In the genomic region with DNA sequence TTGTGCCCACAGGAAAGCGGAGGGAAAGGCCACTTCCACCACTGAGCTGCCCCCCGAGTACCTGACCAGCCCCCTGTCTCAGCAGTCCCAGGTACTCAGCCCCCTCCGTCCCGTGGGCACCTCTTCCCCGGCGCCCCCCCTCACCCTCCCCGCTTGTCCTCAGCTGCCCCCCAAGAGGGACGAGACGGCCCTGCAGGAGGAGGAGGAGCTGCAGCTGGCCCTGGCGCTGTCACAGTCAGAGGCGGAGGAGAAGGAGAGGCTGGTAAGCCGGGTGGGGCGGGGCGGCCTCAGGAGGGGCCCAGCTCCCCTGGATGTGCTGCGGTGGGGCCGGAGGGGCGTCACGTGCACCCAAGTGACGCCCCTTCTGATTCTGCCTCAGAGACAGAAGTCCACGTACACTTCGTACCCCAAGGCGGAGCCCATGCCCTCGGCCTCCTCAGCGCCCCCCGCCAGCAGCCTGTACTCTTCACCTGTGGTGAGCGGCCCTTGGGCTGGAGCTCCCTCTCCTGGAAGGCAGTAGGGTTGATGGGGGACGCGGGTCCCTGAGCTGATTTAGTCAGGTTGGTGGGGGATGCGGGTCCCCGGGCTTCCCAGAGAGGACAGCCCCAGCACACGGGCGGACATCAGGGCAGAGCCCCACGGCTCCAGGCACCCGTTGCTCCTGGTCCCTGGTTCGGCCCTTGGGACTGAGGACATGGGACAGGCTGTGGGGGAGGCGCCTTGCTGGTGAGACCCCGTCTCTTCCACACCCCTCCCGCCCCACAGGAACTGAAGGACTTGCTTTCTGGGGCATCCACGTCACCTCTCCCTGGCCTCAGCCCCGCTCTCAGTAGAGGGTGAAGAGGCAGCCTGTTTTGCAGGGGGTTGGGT, we compare ENCODE assay signal across 21 cellular contexts. TPM values are rescaled to one million over a fixed set of nuclear protein-coding genes. Genes with fewer than 3 reads are reported as not detected.
DNase-seq lines count a peak whose midpoint lies in the region; ATAC-seq, FAIRE-seq and TF ChIP-seq lines count a peak whose summit lies in the region.
"Had no signal": no experiment of that assay in that cellular context is flagged by ENCODE, and none has a peak within 500 bp of the region (broad histone marks: within the 10 kb centered on the region; RNA-seq: fewer than 3 reads in every experiment).

No MANE protein-coding gene starts in this region.

- no peak overlapping the region for H3K9ac ChIP-seq in HepG2 (ENCODE audit: insufficient read depth, low read depth, low read length)

- BruUV-seq in HepG2 (replicated peaks; lab: Mats Ljungman, UMichigan): no TSS peak

- H3K79me2 ChIP-seq in HepG2 (ENCODE audit: insufficient read depth, low read length) (peaks cover 5% of the 10 kb centered on the region), osteoblast (ENCODE audit: insufficient read depth, low read length) (peaks cover 89% of the 10 kb centered on the region)

- in situ Hi-C loops in HepG2 (cut with HindIII; ENCODE audit: extremely low pct_ligation_motif_present, low pct_unique_long_range_greater_than_20kb): no loop called here

- ATAC-seq in HepG2 (peak; percentile 31), right lobe of liver (no peak), HG03460 (IDR thresholded peaks at IDR 0.05; ENCODE audit: unreplicated experiment) (no peak)
- ATAC-seq: activated CD8-positive, alpha-beta memory T cell treated with anti-CD3 and anti-CD28 coated beads, Interleukin-2, amount 10 ng/mL, durations not matched to agents 7 days and 5 days; stimulated activated memory B cell treated with anti-CD40 and anti-IgM and Interleukin-4, amounts not matched to agents 10 μg/mL and 1 μg/mL and 100 μg/mL, for 72 hours had no signal

- TF ChIP-seq POLR2A in HepG2 (IDR thresholded peaks at IDR 0.05; ENCODE audit: insufficient read depth in 1 of 2, low read depth in 2 of 2, low read length in 2 of 2) (no peak), right lobe of liver (IDR thresholded peaks at IDR 0.05) (no peak), GM12891 (IDR thresholded peaks at IDR 0.05; ENCODE audit: low read depth, low read length) (no peak)

- H3K36me3 ChIP-seq in HepG2 (replicated peaks in 1 of 2; ENCODE audit: control insufficient read depth in 1 of 2, insufficient read depth in 2 of 2, low read length in 2 of 2) (peaks cover 70 to 92% of the 10 kb centered on the region in 2 experiments), right lobe of liver (peaks cover 0 to 79% (median 14%) of the 10 kb centered on the region in 4 donors), osteoblast (ENCODE audit: insufficient read depth, low read length) (peaks cover 87% of the 10 kb centered on the region)

- TF ChIP-seq CTCF in HepG2 (CRISPR knock-in tag; IDR thresholded peaks at IDR 0.05) (peak; percentile 48), right lobe of liver (IDR thresholded peaks at IDR 0.05) (no peak), VCaP (conservative IDR thresholded peaks at IDR 0.05) (0 out of 2 replicates have a peak, but pooled peaks have one; percentile 18), osteoblast (IDR thresholded peaks at IDR 0.05; ENCODE audit: extremely low read depth, low read depth, low read length) (no peak)

- FAIRE-seq in HepG2 (lab: Jason Lieb, UNC) (no peak), frontal cortex (lab: Jason Lieb, UNC) (no peak), GM12891 (lab: Jason Lieb, UNC) (no peak)
- FAIRE-seq: astrocyte had no signal

- TF ChIP-seq EP300 in HepG2 (IDR thresholded peaks at IDR 0.05; ENCODE audit: low read depth in 2 of 2, low read length in 2 of 2) (no peak), HepG2 (CRISPR knock-in tag; IDR thresholded peaks at IDR 0.05; ENCODE audit: borderline replicate concordance) (no peak)

- POLR2A ChIA-PET in HepG2 (lab: Yijun Ruan, JAX): interaction anchor here (0.9 to 2.1 kb wide), 5 partner anchors 9 to 28 kb away, joined by 3 to 8 read pairs (median 5); partner anchors contain the start of genes ARL16, HGS and MRPL12

- peak; percentile 59; the same call in 1 of the 2 replicates for TF ChIP-seq RAD21 in HepG2 (CRISPR knock-in tag; IDR thresholded peaks at IDR 0.05)

- 96% methylated on average over 37 of the region's 40 CpGs for WGBS in HepG2 (ENCODE audit: low lambda C conversion rate)
- WGBS in right lobe of liver (ENCODE audit: insufficient coverage, low coverage, low lambda C conversion rate, missing lambda C conversion rate): no CpG with 5 or more reads among the region's 40 CpGs

- H3K4me2 ChIP-seq in HepG2 (ENCODE audit: low read depth, low read length) (no peak overlapping the region), osteoblast (ENCODE audit: insufficient read depth, low read length) (no peak overlapping the region)

- intact Hi-C loops in HepG2 (cut with micrococcal nuclease; ENCODE audit: unreplicated experiment): no loop called here
- intact Hi-C loops in right lobe of liver (cut with DNase I): no loop called here

- H2AFZ ChIP-seq in HepG2 (ENCODE audit: low read length) (no peak overlapping the region), osteoblast (ENCODE audit: low read length) (no peak overlapping the region)

- DNase-seq in HepG2 (ENCODE audit: low spot score) (no peak), right lobe of liver (no peak), HuH-7.5 (ENCODE audit: low spot score) (peak; percentile 65), osteoblast (ENCODE audit: insufficient read length, low spot score, missing footprints) (peak; percentile 82), frontal cortex (ENCODE audit: low spot score in 2 of 2) (no peak), GM12891 (ENCODE audit: insufficient read length, low spot score) (no peak)
- DNase-seq: activated CD8-positive, alpha-beta memory T cell treated with anti-CD3 and anti-CD28 coated beads, Interleukin-2, amount 10 ng/mL, durations not matched to agents 7 days and 5 days; DMS153; effector memory CD4-positive, alpha-beta T cell; esophagus squamous epithelium; KBM-7; NCI-H187; nephron progenitor cell; NK-92 treated with Interleukin-12 subunit alpha and Interleukin-12 subunit beta, amount 100 ng/mL, for 24 hours; stimulated activated CD4-positive, alpha-beta T cell treated with anti-CD3 and anti-CD28 coated beads, Interleukin-1b, Interleukin-23, amount 100 ng/mL, for 48 hours; T1000 had no signal

- no peaks in the 10 kb centered on the region; a peak in 1 of 5 replicates for H3K27me3 ChIP-seq in HepG2 (ENCODE audit: control insufficient read depth in 1 of 2, insufficient read depth in 2 of 2, low read length in 2 of 2)
- H3K27me3 ChIP-seq in right lobe of liver: no peaks in the 10 kb centered on the region
- H3K27me3 ChIP-seq in osteoblast (ENCODE audit: insufficient read depth, low read length): no peaks in the 10 kb centered on the region
- H3K27me3 ChIP-seq: esophagus squamous epithelium had no signal

- no peak overlapping the region for H3K27ac ChIP-seq in HepG2 (ENCODE audit: extremely low read length, insufficient read depth, low read length)
- H3K27ac ChIP-seq in right lobe of liver: no peak overlapping the region
- no peak overlapping the region for H3K27ac ChIP-seq in VCaP
- H3K27ac ChIP-seq in osteoblast (ENCODE audit: low read depth, low read length): no peak overlapping the region
- H3K27ac ChIP-seq: esophagus squamous epithelium, thoracic aorta had no signal

- H3K4me3 ChIP-seq in HepG2 (replicated peaks in 1 of 3; ENCODE audit: insufficient read depth in 1 of 3, low read depth in 2 of 3, low read length in 3 of 3) (no peak overlapping the region), right lobe of liver (no peak overlapping the region), osteoblast (ENCODE audit: insufficient read depth, low read length) (no peak overlapping the region)
- H3K4me3 ChIP-seq: esophagus squamous epithelium, thoracic aorta had no signal

- CTCF ChIA-PET in HepG2 (lab: Yijun Ruan, JAX; ENCODE audit: low intra/inter-chr PET ratio, low total read pairs): no interaction called here

- no peaks in the 10 kb centered on the region for H3K4me1 ChIP-seq in HepG2 (ENCODE audit: insufficient read depth, low read length)
- H3K4me1 ChIP-seq in right lobe of liver: no peaks in the 10 kb centered on the region
- no peaks in the 10 kb centered on the region for H3K4me1 ChIP-seq in osteoblast (ENCODE audit: insufficient read depth, low read length)

- H3K9me3 ChIP-seq in HepG2 (ENCODE audit: low read length): no peaks in the 10 kb centered on the region
- no peaks in the 10 kb centered on the region for H3K9me3 ChIP-seq in right lobe of liver
- H3K9me3 ChIP-seq in osteoblast (ENCODE audit: low read depth, low read length): no peaks in the 10 kb centered on the region
- H3K9me3 ChIP-seq: esophagus squamous epithelium, thoracic aorta had no signal

- no peaks in the 10 kb centered on the region; the same call in 1 of the 2 replicates for H4K20me1 ChIP-seq in HepG2 (ENCODE audit: insufficient read depth, low read length)
- peaks cover 53% of the 10 kb centered on the region for H4K20me1 ChIP-seq in osteoblast (ENCODE audit: insufficient read depth, low read length)

RNA-seq across cellular contexts. Expression of gene MRPL12, which starts 9.4 kb away (rescaled TPM):
- total RNA-seq in HepG2 (2016; rRNA removed; fragmentation: Illumina TruSeq; extraction: Trizol): 39.1 and 72.5 TPM in 2 replicates
- total RNA-seq in HepG2 (2016; cell fraction: cytosol; rRNA removed; fragmentation: Illumina TruSeq; extraction: Trizol; ENCODE audit: low read depth): 76.8 and 84.3 TPM in 2 replicates
- 47.2 and 70.7 TPM in 2 replicates for total RNA-seq in HepG2 (2016; cell fraction: insoluble cytoplasmic fraction; rRNA removed; fragmentation: Illumina TruSeq; extraction: Trizol)
- total RNA-seq in HepG2 (2016; cell fraction: membrane; rRNA removed; fragmentation: Illumina TruSeq; extraction: Trizol): 95.6 and 107 TPM in 2 replicates
- total RNA-seq in HepG2 (2016; cell fraction: nucleus; rRNA removed; fragmentation: Illumina TruSeq; extraction: Trizol): 26.8 and 29.8 TPM in 2 replicates
- 94.1 and 112 TPM in 2 replicates for polyA plus RNA-seq in HepG2 (2011; rRNA removed)
- polyA plus RNA-seq in HepG2 (2011; cell fraction: cytosol; rRNA removed): 137 and 215 TPM in 2 replicates
- 94.6 and 96.1 TPM in 2 replicates for polyA plus RNA-seq in HepG2 (2011; cell fraction: nucleus; rRNA removed)
- polyA plus RNA-seq in HepG2 (2012): 83.0 and 86.6 TPM in 2 replicates
- 367 and 487 TPM in 2 replicates for polyA plus RNA-seq in HepG2 (2016; cell fraction: cytosol; fragmentation: Illumina TruSeq; extraction: Trizol; ENCODE audit: low read depth)
- 281 and 289 TPM in 2 replicates for polyA plus RNA-seq in HepG2 (2016; cell fraction: insoluble cytoplasmic fraction; fragmentation: Illumina TruSeq; extraction: Trizol; ENCODE audit: low read depth)
- polyA plus RNA-seq in HepG2 (2016; cell fraction: membrane; fragmentation: Illumina TruSeq; extraction: Trizol; ENCODE audit: low read depth): 273 and 345 TPM in 2 replicates
- 148 and 167 TPM in 2 replicates for polyA plus RNA-seq in HepG2 (2016; cell fraction: nucleus; fragmentation: Illumina TruSeq; extraction: Trizol; ENCODE audit: insufficient read depth, low read depth)
- polyA minus RNA-seq in HepG2 (2011; rRNA and poly(A)+ RNA removed; ENCODE audit: low replicate concordance): 58.6 and 62.0 TPM in 2 replicates
- polyA minus RNA-seq in HepG2 (2011; cell fraction: cytosol; rRNA and poly(A)+ RNA removed): 34.6 and 36.8 TPM in 2 replicates
- polyA minus RNA-seq in HepG2 (2011; cell fraction: nucleus; rRNA and poly(A)+ RNA removed): 24.0 and 29.4 TPM in 2 replicates
- total RNA-seq in right lobe of liver: 100 to 1,000 TPM in 2 of 6 experiments, 10 to 100 TPM in 4; 43.8 to 119 (median 59.3) TPM
- total RNA-seq in osteoblast: 6.2 and 8.8 TPM in 2 replicates
- total RNA-seq in frontal cortex: 4.9 TPM
- polyA plus RNA-seq in GM12891 (2012; ENCODE audit: low read depth, missing spikeins): 103 TPM

RNA-seq across cellular contexts. Expression of gene HGS, which starts 9.9 kb away (rescaled TPM):
- total RNA-seq in HepG2 (2016; rRNA removed; fragmentation: Illumina TruSeq; extraction: Trizol) (54.1 and 73.3 TPM in 2 replicates), right lobe of liver (10 to 100 TPM; 30.6 to 46.3 (median 37.3) TPM), osteoblast (100 and 110 TPM in 2 replicates), frontal cortex (44.4 TPM)
- total RNA-seq in HepG2 (2016; cell fraction: cytosol; rRNA removed; fragmentation: Illumina TruSeq; extraction: Trizol; ENCODE audit: low read depth): 23.7 and 25.3 TPM in 2 replicates
- total RNA-seq in HepG2 (2016; cell fraction: insoluble cytoplasmic fraction; rRNA removed; fragmentation: Illumina TruSeq; extraction: Trizol): 46.3 and 75.5 TPM in 2 replicates
- total RNA-seq in HepG2 (2016; cell fraction: membrane; rRNA removed; fragmentation: Illumina TruSeq; extraction: Trizol): 26.2 and 27.2 TPM in 2 replicates
- total RNA-seq in HepG2 (2016; cell fraction: nucleus; rRNA removed; fragmentation: Illumina TruSeq; extraction: Trizol): 61.6 and 70.3 TPM in 2 replicates
- 78.1 and 85.3 TPM in 2 replicates for polyA plus RNA-seq in HepG2 (2011; rRNA removed)
- 23.0 and 37.1 TPM in 2 replicates for polyA plus RNA-seq in HepG2 (2011; cell fraction: cytosol; rRNA removed)
- polyA plus RNA-seq in HepG2 (2011; cell fraction: nucleus; rRNA removed): 599 and 842 TPM in 2 replicates
- polyA plus RNA-seq in HepG2 (2012): 50.3 and 58.5 TPM in 2 replicates
- polyA plus RNA-seq in HepG2 (2016; cell fraction: cytosol; fragmentation: Illumina TruSeq; extraction: Trizol; ENCODE audit: low read depth): 10.3 and 14.6 TPM in 2 replicates
- polyA plus RNA-seq in HepG2 (2016; cell fraction: insoluble cytoplasmic fraction; fragmentation: Illumina TruSeq; extraction: Trizol; ENCODE audit: low read depth): 49.0 and 65.5 TPM in 2 replicates
- polyA plus RNA-seq in HepG2 (2016; cell fraction: membrane; fragmentation: Illumina TruSeq; extraction: Trizol; ENCODE audit: low read depth): 20.0 and 26.0 TPM in 2 replicates
- 239 and 240 TPM in 2 replicates for polyA plus RNA-seq in HepG2 (2016; cell fraction: nucleus; fragmentation: Illumina TruSeq; extraction: Trizol; ENCODE audit: insufficient read depth, low read depth)
- polyA minus RNA-seq in HepG2 (2011; rRNA and poly(A)+ RNA removed; ENCODE audit: low replicate concordance): 124 and 132 TPM in 2 replicates
- polyA minus RNA-seq in HepG2 (2011; cell fraction: cytosol; rRNA and poly(A)+ RNA removed): 22.8 and 27.9 TPM in 2 replicates
- polyA minus RNA-seq in HepG2 (2011; cell fraction: nucleus; rRNA and poly(A)+ RNA removed): 76.9 and 79.1 TPM in 2 replicates
- 51.7 TPM for polyA plus RNA-seq in GM12891 (2012; ENCODE audit: low read depth, missing spikeins)

RNA-seq across cellular contexts. Expression of gene ARL16, which starts 10.1 kb away (rescaled TPM):
- 18.8 and 20.8 TPM in 2 replicates for total RNA-seq in HepG2 (2016; rRNA removed; fragmentation: Illumina TruSeq; extraction: Trizol)
- total RNA-seq in HepG2 (2016; cell fraction: cytosol; rRNA removed; fragmentation: Illumina TruSeq; extraction: Trizol; ENCODE audit: low read depth): 17.5 and 20.2 TPM in 2 replicates
- 21.5 and 21.9 TPM in 2 replicates for total RNA-seq in HepG2 (2016; cell fraction: insoluble cytoplasmic fraction; rRNA removed; fragmentation: Illumina TruSeq; extraction: Trizol)
- 24.3 and 26.3 TPM in 2 replicates for total RNA-seq in HepG2 (2016; cell fraction: membrane; rRNA removed; fragmentation: Illumina TruSeq; extraction: Trizol)
- 10.5 and 14.3 TPM in 2 replicates for total RNA-seq in HepG2 (2016; cell fraction: nucleus; rRNA removed; fragmentation: Illumina TruSeq; extraction: Trizol)
- polyA plus RNA-seq in HepG2 (2011; rRNA removed): 30.8 and 32.1 TPM in 2 replicates
- polyA plus RNA-seq in HepG2 (2011; cell fraction: cytosol; rRNA removed): 30.7 and 36.8 TPM in 2 replicates
- polyA plus RNA-seq in HepG2 (2011; cell fraction: nucleus; rRNA removed): 21.1 and 26.0 TPM in 2 replicates
- polyA plus RNA-seq in HepG2 (2012): 16.3 and 19.8 TPM in 2 replicates
- 22.8 and 26.9 TPM in 2 replicates for polyA plus RNA-seq in HepG2 (2016; cell fraction: cytosol; fragmentation: Illumina TruSeq; extraction: Trizol; ENCODE audit: low read depth)
- 25.4 and 25.5 TPM in 2 replicates for polyA plus RNA-seq in HepG2 (2016; cell fraction: insoluble cytoplasmic fraction; fragmentation: Illumina TruSeq; extraction: Trizol; ENCODE audit: low read depth)
- 24.7 and 30.0 TPM in 2 replicates for polyA plus RNA-seq in HepG2 (2016; cell fraction: membrane; fragmentation: Illumina TruSeq; extraction: Trizol; ENCODE audit: low read depth)
- 41.6 and 53.5 TPM in 2 replicates for polyA plus RNA-seq in HepG2 (2016; cell fraction: nucleus; fragmentation: Illumina TruSeq; extraction: Trizol; ENCODE audit: insufficient read depth, low read depth)
- polyA minus RNA-seq in HepG2 (2011; rRNA and poly(A)+ RNA removed; ENCODE audit: low replicate concordance): 17.2 and 24.1 TPM in 2 replicates
- polyA minus RNA-seq in HepG2 (2011; cell fraction: cytosol; rRNA and poly(A)+ RNA removed): 4.7 and 5.4 TPM in 2 replicates
- polyA minus RNA-seq in HepG2 (2011; cell fraction: nucleus; rRNA and poly(A)+ RNA removed): 10.7 and 14.5 TPM in 2 replicates
- 10 to 100 TPM in 4 of 6 experiments, 1 to 10 TPM in 2; 5.3 to 16.8 (median 11.1) TPM for total RNA-seq in right lobe of liver
- total RNA-seq in osteoblast: 24.5 and 26.1 TPM in 2 replicates
- total RNA-seq in frontal cortex: 40.4 TPM
- polyA plus RNA-seq in GM12891 (2012; ENCODE audit: low read depth, missing spikeins): 24.0 TPM

RNA-seq across cellular contexts. Expression of gene SLC25A10, which starts 18.4 kb away (rescaled TPM):
- total RNA-seq in HepG2 (2016; rRNA removed; fragmentation: Illumina TruSeq; extraction: Trizol): 111 and 140 TPM in 2 replicates
- 76.5 and 89.9 TPM in 2 replicates for total RNA-seq in HepG2 (2016; cell fraction: cytosol; rRNA removed; fragmentation: Illumina TruSeq; extraction: Trizol; ENCODE audit: low read depth)
- 100 and 147 TPM in 2 replicates for total RNA-seq in HepG2 (2016; cell fraction: insoluble cytoplasmic fraction; rRNA removed; fragmentation: Illumina TruSeq; extraction: Trizol)
- total RNA-seq in HepG2 (2016; cell fraction: membrane; rRNA removed; fragmentation: Illumina TruSeq; extraction: Trizol): 143 and 165 TPM in 2 replicates
- total RNA-seq in HepG2 (2016; cell fraction: nucleus; rRNA removed; fragmentation: Illumina TruSeq; extraction: Trizol): 53.5 and 61.2 TPM in 2 replicates
- polyA plus RNA-seq in HepG2 (2011; rRNA removed): 46.5 and 59.7 TPM in 2 replicates
- 37.0 and 59.3 TPM in 2 replicates for polyA plus RNA-seq in HepG2 (2011; cell fraction: cytosol; rRNA removed)
- polyA plus RNA-seq in HepG2 (2011; cell fraction: nucleus; rRNA removed): 97.5 and 120 TPM in 2 replicates
- polyA plus RNA-seq in HepG2 (2012): 28.3 and 32.0 TPM in 2 replicates
- polyA plus RNA-seq in HepG2 (2016; cell fraction: cytosol; fragmentation: Illumina TruSeq; extraction: Trizol; ENCODE audit: low read depth): 77.4 and 92.5 TPM in 2 replicates
- 90.7 and 117 TPM in 2 replicates for polyA plus RNA-seq in HepG2 (2016; cell fraction: insoluble cytoplasmic fraction; fragmentation: Illumina TruSeq; extraction: Trizol; ENCODE audit: low read depth)
- 117 and 123 TPM in 2 replicates for polyA plus RNA-seq in HepG2 (2016; cell fraction: membrane; fragmentation: Illumina TruSeq; extraction: Trizol; ENCODE audit: low read depth)
- polyA plus RNA-seq in HepG2 (2016; cell fraction: nucleus; fragmentation: Illumina TruSeq; extraction: Trizol; ENCODE audit: insufficient read depth, low read depth): 106 and 108 TPM in 2 replicates
- polyA minus RNA-seq in HepG2 (2011; rRNA and poly(A)+ RNA removed; ENCODE audit: low replicate concordance): 55.9 and 103 TPM in 2 replicates
- polyA minus RNA-seq in HepG2 (2011; cell fraction: cytosol; rRNA and poly(A)+ RNA removed): 23.3 and 25.9 TPM in 2 replicates
- polyA minus RNA-seq in HepG2 (2011; cell fraction: nucleus; rRNA and poly(A)+ RNA removed): 32.0 and 34.5 TPM in 2 replicates
- total RNA-seq in right lobe of liver: 10 to 100 TPM; 35.6 to 92.0 (median 72.7) TPM
- 7.6 and 8.3 TPM in 2 replicates for total RNA-seq in osteoblast
- total RNA-seq in frontal cortex: 4.9 TPM
- 14.0 TPM for polyA plus RNA-seq in GM12891 (2012; ENCODE audit: low read depth, missing spikeins)

RNA-seq across cellular contexts. Expression of gene CCDC137, which starts 27.2 kb away (rescaled TPM):
- total RNA-seq in HepG2 (2016; rRNA removed; fragmentation: Illumina TruSeq; extraction: Trizol) (34.4 and 39.1 TPM in 2 replicates), right lobe of liver (10 to 100 TPM in 1 of 6 experiments, 1 to 10 TPM in 5; 5.5 to 35.0 (median 6.5) TPM), osteoblast (4.7 and 5.6 TPM in 2 replicates), frontal cortex (6.1 TPM)
- total RNA-seq in HepG2 (2016; cell fraction: cytosol; rRNA removed; fragmentation: Illumina TruSeq; extraction: Trizol; ENCODE audit: low read depth): 10.7 and 10.8 TPM in 2 replicates
- 31.3 and 40.3 TPM in 2 replicates for total RNA-seq in HepG2 (2016; cell fraction: insoluble cytoplasmic fraction; rRNA removed; fragmentation: Illumina TruSeq; extraction: Trizol)
- total RNA-seq in HepG2 (2016; cell fraction: membrane; rRNA removed; fragmentation: Illumina TruSeq; extraction: Trizol): 16.9 and 19.0 TPM in 2 replicates
- total RNA-seq in HepG2 (2016; cell fraction: nucleus; rRNA removed; fragmentation: Illumina TruSeq; extraction: Trizol): 20.9 and 21.8 TPM in 2 replicates
- 14.6 and 14.7 TPM in 2 replicates for polyA plus RNA-seq in HepG2 (2011; rRNA removed)
- polyA plus RNA-seq in HepG2 (2011; cell fraction: cytosol; rRNA removed): 10.9 and 12.3 TPM in 2 replicates
- 18.8 and 20.1 TPM in 2 replicates for polyA plus RNA-seq in HepG2 (2011; cell fraction: nucleus; rRNA removed)
- 15.7 and 20.6 TPM in 2 replicates for polyA plus RNA-seq in HepG2 (2012)
- 6.0 and 6.1 TPM in 2 replicates for polyA plus RNA-seq in HepG2 (2016; cell fraction: cytosol; fragmentation: Illumina TruSeq; extraction: Trizol; ENCODE audit: low read depth)
- polyA plus RNA-seq in HepG2 (2016; cell fraction: insoluble cytoplasmic fraction; fragmentation: Illumina TruSeq; extraction: Trizol; ENCODE audit: low read depth): 43.6 and 43.8 TPM in 2 replicates
- 11.4 and 11.7 TPM in 2 replicates for polyA plus RNA-seq in HepG2 (2016; cell fraction: membrane; fragmentation: Illumina TruSeq; extraction: Trizol; ENCODE audit: low read depth)
- 75.0 and 87.7 TPM in 2 replicates for polyA plus RNA-seq in HepG2 (2016; cell fraction: nucleus; fragmentation: Illumina TruSeq; extraction: Trizol; ENCODE audit: insufficient read depth, low read depth)
- 4.1 and 5.1 TPM in 2 replicates for polyA minus RNA-seq in HepG2 (2011; rRNA and poly(A)+ RNA removed; ENCODE audit: low replicate concordance)
- polyA minus RNA-seq in HepG2 (2011; cell fraction: cytosol; rRNA and poly(A)+ RNA removed): 5.1 and 5.5 TPM in 2 replicates
- 7.0 and 8.8 TPM in 2 replicates for polyA minus RNA-seq in HepG2 (2011; cell fraction: nucleus; rRNA and poly(A)+ RNA removed)
- 23.9 TPM for polyA plus RNA-seq in GM12891 (2012; ENCODE audit: low read depth, missing spikeins)

Comparison
In these comparisons a context has a peak if more than half of its experiments do, and no peak if none do; other contexts are left out.
1. CTCF ChIP-seq: peak in HepG2 (single experiment) and VCaP (single experiment); none in right lobe of liver (0 of 4) and osteoblast (single experiment).
2. DNase-seq: peak in HuH-7.5 (single experiment) and osteoblast (single experiment); none in HepG2 (single experiment), right lobe of liver (0 of 3), frontal cortex (0 of 2) and GM12891 (single experiment).